ENCODE assay signal across 21 cellular contexts in the genomic region with DNA sequence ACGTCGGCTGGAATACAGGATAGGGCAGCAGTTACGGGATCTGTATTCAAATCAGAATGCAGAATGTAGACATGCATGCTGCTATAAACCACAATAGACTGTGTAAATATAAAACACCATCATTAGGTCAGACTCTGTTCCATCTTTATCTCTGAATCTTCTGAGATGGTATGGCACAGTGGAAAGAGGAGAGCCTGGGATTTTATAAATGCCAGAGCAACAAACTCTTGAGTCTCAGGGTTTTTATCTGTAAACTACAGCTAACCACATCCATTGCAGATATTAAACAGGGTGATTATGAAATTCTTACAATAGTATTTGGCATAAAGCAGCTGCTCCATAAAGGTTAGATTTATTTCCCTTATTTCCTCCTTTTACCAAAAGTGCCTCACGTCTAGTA.
"Had no signal": no experiment of that assay in that cellular context is flagged by ENCODE, and none has a peak within 500 bp of the region (broad histone marks: within the 10 kb centered on the region; RNA-seq: fewer than 3 reads in every experiment).

No MANE protein-coding gene starts in this region.

- H3K27me3 Mint-ChIP-seq: dendritic cell treated with granulocyte-macrophage colony-stimulating factor and Interleukin-4, amounts not matched to agents 40 ng/mL and 50 ng/mL, for 4 days; stimulated activated memory B cell treated with anti-CD40 and anti-IgM and Interleukin-4, amounts not matched to agents 10 μg/mL and 1 μg/mL and 100 μg/mL, for 72 hours; type B pancreatic cell had no signal

- H3K36me3 Mint-ChIP-seq: type B pancreatic cell had no signal

- H3K27ac Mint-ChIP-seq: dendritic cell treated with granulocyte-macrophage colony-stimulating factor and Interleukin-4, amounts not matched to agents 40 ng/mL and 50 ng/mL, for 4 days; naive thymus-derived CD4-positive, alpha-beta T cell; nephron progenitor cell; stimulated activated memory B cell treated with anti-CD40 and anti-IgM and Interleukin-4, amounts not matched to agents 10 μg/mL and 1 μg/mL and 100 μg/mL, for 72 hours; type B pancreatic cell had no signal

- H3K4me3 Mint-ChIP-seq: dendritic cell treated with granulocyte-macrophage colony-stimulating factor and Interleukin-4, amounts not matched to agents 40 ng/mL and 50 ng/mL, for 4 days; naive thymus-derived CD4-positive, alpha-beta T cell; nephron progenitor cell; stimulated activated memory B cell treated with anti-CD40 and anti-IgM and Interleukin-4, amounts not matched to agents 10 μg/mL and 1 μg/mL and 100 μg/mL, for 72 hours; type B pancreatic cell had no signal

- DNase-seq: colonic mucosa; effector memory CD4-positive, alpha-beta T cell; foreskin keratinocyte; heart left ventricle; left cardiac atrium; left lung; mesendoderm; midbrain; naive thymus-derived CD4-positive, alpha-beta T cell; nephron progenitor cell; nucleus accumbens; sigmoid colon; spleen; stimulated activated CD4-positive, alpha-beta T cell treated with anti-CD3 and anti-CD28 coated beads, Interleukin-4, amount 100 ng/mL, for 4 hours; stimulated activated naive CD8-positive, alpha-beta T cell treated with anti-CD3 and anti-CD28 coated beads, Interleukin-15, Interleukin-2, amounts not matched to agents 100 U/mL and 50 U/mL, for 24 hours; substantia nigra; testis; tibial artery had no signal

- H3K4me1 Mint-ChIP-seq: nephron progenitor cell had no signal
